ENCODE assay signal across 23 cellular contexts in genomic region chr1:228429007-228429406, GRCh38. TPM values are rescaled to one million over a fixed set of nuclear protein-coding genes. Genes with fewer than 3 reads are reported as not detected.
"Had no signal": no experiment of that assay in that cellular context is flagged by ENCODE, and none has a peak within 500 bp of the region (broad histone marks: within the 10 kb centered on the region; RNA-seq: fewer than 3 reads in every experiment).

No MANE protein-coding gene starts in this region.

- H3K4me1 ChIP-seq: heart left ventricle, parathyroid adenoma, stomach, suprapubic skin, tibial nerve had no signal

- ATAC-seq: activated CD4-positive, CD25-positive, alpha-beta regulatory T cell treated with anti-CD3 and anti-CD28 coated beads, Interleukin-2, amount 50 U/mL, for 24 hours; activated naive CD8-positive, alpha-beta T cell treated with anti-CD3 and anti-CD28 coated beads, Interleukin-2, amount 50 U/mL, for 24 hours; body of pancreas; heart left ventricle; left cardiac atrium; right lobe of liver; stimulated activated memory B cell treated with anti-CD40 and anti-IgM and Interleukin-4, amounts not matched to agents 10 μg/mL and 1 μg/mL and 100 μg/mL, for 72 hours had no signal

- H3K4me3 ChIP-seq: body of pancreas, heart left ventricle, right lobe of liver, stomach, suprapubic skin, tibial nerve had no signal

- H3K27ac ChIP-seq: body of pancreas, epithelial cell of prostate, heart left ventricle, parathyroid adenoma, right lobe of liver, stomach, suprapubic skin, tibial nerve had no signal

- H3K9me3 ChIP-seq: body of pancreas, heart left ventricle, right lobe of liver, stomach, suprapubic skin, tibial nerve had no signal

- H3K27me3 ChIP-seq: body of pancreas, right lobe of liver, suprapubic skin had no signal

- DNase-seq: activated CD4-positive, alpha-beta memory T cell treated with anti-CD3 and anti-CD28 coated beads, Interleukin-2, amount 10 ng/mL, durations not matched to agents 7 days and 5 days; activated CD4-positive, alpha-beta T cell treated with anti-CD3 and anti-CD28 coated beads, Interleukin-2, amount 10 ng/mL, durations not matched to agents 24 days and 14 days; activated effector memory CD4-positive, alpha-beta T cell treated with anti-CD3 and anti-CD28 coated beads, Interleukin-2, amount 50 U/mL, for 16 hours; activated naive CD4-positive, alpha-beta T cell treated with anti-CD3 and anti-CD28 coated beads, Interleukin-2, amount 50 U/mL, for 16 hours; activated naive CD8-positive, alpha-beta T cell treated with anti-CD3 and anti-CD28 coated beads, Interleukin-2, amount 50 U/mL, for 24 hours; activated T-cell treated with anti-CD3 and anti-CD28 coated beads for 4 hours; anterior cingulate cortex; body of pancreas; heart left ventricle; left cardiac atrium; nephron progenitor cell; nucleus accumbens; right lobe of liver; small intestine; stimulated activated CD4-positive, alpha-beta T cell treated with anti-CD3 and anti-CD28 coated beads, Interleukin-15, amount 100 ng/mL, for 24 hours; stomach had no signal

- H3K36me3 ChIP-seq: heart left ventricle, right lobe of liver, stomach, suprapubic skin, tibial nerve had no signal

RNA-seq across cellular contexts. Expression of gene TRIM17, which starts 12.3 kb away (rescaled TPM):
- total RNA-seq: myocyte, right lobe of liver had no signal
